8 cellular contexts compared by ENCODE assay signal in the genomic region with DNA sequence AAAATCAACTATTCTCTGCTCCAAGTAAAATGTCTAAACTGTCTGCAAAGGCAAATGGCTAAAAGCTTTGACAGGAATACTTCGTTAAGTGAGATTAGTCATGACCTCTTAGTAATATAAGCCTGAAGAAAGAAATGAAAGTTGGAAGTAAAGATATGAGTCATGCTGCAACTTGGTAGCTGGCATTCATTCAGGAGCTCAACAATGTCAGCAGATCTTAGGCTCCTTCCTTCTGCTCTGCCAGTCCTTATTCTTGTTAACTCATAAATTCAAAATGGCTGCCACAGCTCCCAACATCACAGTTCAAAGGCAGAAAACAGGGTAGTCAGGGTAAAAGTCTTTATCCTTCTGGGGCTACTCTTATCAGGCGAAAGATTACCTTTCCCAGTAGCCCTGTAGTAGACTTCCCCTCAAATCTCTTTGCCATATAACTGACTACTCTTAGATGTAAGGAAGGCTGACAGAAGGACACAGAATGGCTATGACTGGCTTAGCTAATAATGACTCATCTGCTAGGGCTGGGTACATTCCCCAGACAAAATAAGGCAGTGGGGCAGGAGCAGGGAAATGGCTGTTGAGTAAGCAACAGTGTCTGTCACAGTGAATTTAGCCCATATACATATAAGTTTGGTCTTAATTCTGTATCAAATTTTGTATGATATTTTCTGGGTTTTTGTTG. TPM values are rescaled to one million over a fixed set of nuclear protein-coding genes. Genes with fewer than 3 reads are reported as not detected.
A peak's percentile ranks its signal among the peaks of the same experiment; 100 is the strongest.
DNase-seq lines count a peak whose midpoint lies in the region; ATAC-seq, FAIRE-seq and TF ChIP-seq lines count a peak whose summit lies in the region.

No MANE protein-coding gene starts in this region.

- H3K4me3 ChIP-seq in GM12878 = peak overlapping the region; percentile 16; the same call in 1 of the 2 replicates

- FAIRE-seq in GM12878 (lab: Jason Lieb, UNC) (peak; percentile 89), urothelium cell line (lab: Jason Lieb, UNC) (no peak), frontal cortex (lab: Jason Lieb, UNC) (no peak)

- POLR2A ChIA-PET in GM12878 (lab: Charles Lee) = interaction anchor here (0.6 to 1.7 kb wide), 6 partner anchors 20 to 36 kb away, joined by 3 to 17 read pairs (median 4); a partner anchor contains a TSS

- no peak for TF ChIP-seq RAD21 in GM12878 (IDR thresholded peaks at IDR 0.05; ENCODE audit: insufficient read depth, low read depth, low read length)

- SMC1A ChIA-PET in GM12878 (lab: Charles Lee; ENCODE audit: uncharacterized antibody, unreplicated experiment) = interaction anchor here (0.8 to 1.9 kb wide), 16 partner anchors 10 to 248 kb away, joined by 3 to 17 read pairs (median 4); a partner anchor contains a TSS

- H3K27me3 Mint-ChIP-seq in activated CD8-positive, alpha-beta memory T cell treated with anti-CD3 and anti-CD28 coated beads, Interleukin-2, amount 10 ng/mL, durations not matched to agents 7 days and 5 days = peaks cover 3% of the 10 kb centered on the region
- H3K27me3 Mint-ChIP-seq in memory B cell = no peaks in the 10 kb centered on the region

- TF ChIP-seq POLR2A in GM12878 (IDR thresholded peaks at IDR 0.05; ENCODE audit: low read depth, low read length) = no peak

- no peaks in the 10 kb centered on the region for H3K36me3 Mint-ChIP-seq in activated CD8-positive, alpha-beta memory T cell treated with anti-CD3 and anti-CD28 coated beads, Interleukin-2, amount 10 ng/mL, durations not matched to agents 7 days and 5 days
- no peaks in the 10 kb centered on the region for H3K36me3 Mint-ChIP-seq in memory B cell

- in situ Hi-C loops in GM12878 (cut with MboI) = no loop called here

- WGBS in GM12878 (ENCODE audit: insufficient coverage, insufficient replicate concordance, low lambda C conversion rate, missing lambda C conversion rate) = 0% methylated on average over 2 of the region's 2 CpGs

- peak overlapping the region; percentile 71 for H3K27ac ChIP-seq in GM12878 (ENCODE audit: control insufficient read depth, insufficient read depth)

- CTCF ChIA-PET in activated CD8-positive, alpha-beta memory T cell treated with anti-CD3 and anti-CD28 coated beads, Interleukin-2, amount 10 ng/mL, durations not matched to agents 7 days and 5 days (lab: Charles Lee) = interaction anchor here (0.9 to 1.5 kb wide), 6 partner anchors 10 to 31 kb away, joined by 3 to 5 read pairs (median 4); no protein-coding TSS in a partner anchor
- CTCF ChIA-PET in GM12878 (lab: Yijun Ruan, JAX) = interaction anchor here (0.6 to 2.1 kb wide), 9 partner anchors 10 to 284 kb away, joined by 3 to 10 read pairs (median 4); a partner anchor contains a TSS

- H3K4me1 Mint-ChIP-seq in activated CD8-positive, alpha-beta memory T cell treated with anti-CD3 and anti-CD28 coated beads, Interleukin-2, amount 10 ng/mL, durations not matched to agents 7 days and 5 days = peaks cover 22% of the 10 kb centered on the region
- H3K4me1 Mint-ChIP-seq in memory B cell = peaks cover 16% of the 10 kb centered on the region

- peak in 1 of 2 experiments; percentile 53; a peak in 1 of 4 replicates for TF ChIP-seq EP300 in GM12878 (IDR thresholded peaks at IDR 0.05; ENCODE audit: borderline replicate concordance in 1 of 2, control insufficient read depth in 1 of 2, low read depth in 2 of 2, low read length in 2 of 2)

- H3K27me3 ChIP-seq in GM12878 (replicated peaks in 1 of 2; ENCODE audit: control insufficient read depth in 2 of 2, insufficient read depth in 2 of 2, low read length in 1 of 2) = no peaks in the 10 kb centered on the region

- no peaks in the 10 kb centered on the region for H3K9me3 ChIP-seq in GM12878 (replicated peaks; ENCODE audit: control insufficient read depth, insufficient read depth, low read length)

- H3K79me2 ChIP-seq in GM12878 (ENCODE audit: control insufficient read depth, insufficient read depth, low read length) = no peaks in the 10 kb centered on the region

- ATAC-seq in activated CD8-positive, alpha-beta memory T cell treated with anti-CD3 and anti-CD28 coated beads, Interleukin-2, amount 10 ng/mL, durations not matched to agents 7 days and 5 days = peak; percentile 92
- peak; percentile 90 for ATAC-seq in HG02642 (IDR thresholded peaks at IDR 0.05; ENCODE audit: poor library complexity, unreplicated experiment)
- ATAC-seq in GM12878 = peak; percentile 95
- ATAC-seq in memory B cell (ENCODE audit: low read depth) = peak; percentile 45

- intact Hi-C loops in GM12878 (cut with micrococcal nuclease; ENCODE audit: unreplicated experiment) = loop anchor here (1.0 to 2.0 kb wide), 2 partner anchors 22 to 31 kb away; a partner anchor contains a TSS

- peak; percentile 43 for DNase-seq in activated CD8-positive, alpha-beta memory T cell treated with anti-CD3 and anti-CD28 coated beads, Interleukin-2, amount 10 ng/mL, durations not matched to agents 7 days and 5 days
- no peak for DNase-seq in activated CD8-positive, alpha-beta memory T cell treated with anti-CD3 and anti-CD28 coated beads for 24 hours
- DNase-seq in NCI-H226 (peak; percentile 89), GM12878 (ENCODE audit: low read depth, low spot score) (peak; percentile 81), memory B cell (ENCODE audit: low spot score in 2 of 2) (no peak), urothelium cell line (ENCODE audit: low spot score) (peak; percentile 79), frontal cortex (ENCODE audit: low spot score in 2 of 2) (no peak)

- TF ChIP-seq CTCF in GM12878 (IDR thresholded peaks at IDR 0.05 in 2 of 3, conservative IDR thresholded peaks at IDR 0.05 in 1 of 3; ENCODE audit: control insufficient read depth in 2 of 3, extremely low read depth in 1 of 3, insufficient read depth in 1 of 3, low read depth in 3 of 3, low read length in 3 of 3) = no peak

- RAD21 ChIA-PET in GM12878 (lab: Charles Lee; ENCODE audit: unreplicated experiment) = interaction anchor here (0.9 to 1.9 kb wide), 9 partner anchors 15 to 219 kb away, joined by 3 to 12 read pairs (median 4); a partner anchor contains a TSS

- peak overlapping the region; percentile 66 for H2AFZ ChIP-seq in GM12878 (ENCODE audit: control insufficient read depth, low read depth, low read length)

- no peaks in the 10 kb centered on the region for H3K36me3 ChIP-seq in GM12878 (ENCODE audit: control insufficient read depth in 2 of 2, insufficient read depth in 2 of 2, low read length in 1 of 2)

- H3K4me1 ChIP-seq in GM12878 (ENCODE audit: control insufficient read depth, insufficient read depth, low read length) = peaks cover 17% of the 10 kb centered on the region

- BruUV-seq in GM12878 (replicated peaks; lab: Mats Ljungman, UMichigan) = no TSS peak

- no peak overlapping the region for H3K4me3 Mint-ChIP-seq in activated CD8-positive, alpha-beta memory T cell treated with anti-CD3 and anti-CD28 coated beads, Interleukin-2, amount 10 ng/mL, durations not matched to agents 7 days and 5 days
- no peak overlapping the region for H3K4me3 Mint-ChIP-seq in memory B cell

- peak overlapping the region; percentile 31 for H3K27ac Mint-ChIP-seq in activated CD8-positive, alpha-beta memory T cell treated with anti-CD3 and anti-CD28 coated beads, Interleukin-2, amount 10 ng/mL, durations not matched to agents 7 days and 5 days
- H3K27ac Mint-ChIP-seq in memory B cell = peak overlapping the region; percentile 66

- H3K9me3 Mint-ChIP-seq in activated CD8-positive, alpha-beta memory T cell treated with anti-CD3 and anti-CD28 coated beads, Interleukin-2, amount 10 ng/mL, durations not matched to agents 7 days and 5 days (ENCODE audit: low read depth) = peaks cover 2% of the 10 kb centered on the region
- H3K9me3 Mint-ChIP-seq in memory B cell = peaks cover 6% of the 10 kb centered on the region

- 0 out of 2 replicates have a peak overlapping the region, but pooled peaks have one; percentile 5 for H3K9ac ChIP-seq in GM12878 (ENCODE audit: control insufficient read depth, insufficient read depth, low read length)

- H3K4me2 ChIP-seq in GM12878 (ENCODE audit: control insufficient read depth, insufficient read depth) = peak overlapping the region; percentile 73

- H4K20me1 ChIP-seq in GM12878 (ENCODE audit: control insufficient read depth, insufficient read depth) = no peaks in the 10 kb centered on the region

RNA-seq across cellular contexts. Expression of a gene that starts 24.4 kb away (rescaled TPM):
- total RNA-seq in activated CD8-positive, alpha-beta memory T cell treated with anti-CD3 and anti-CD28 coated beads, Interleukin-2, amount 10 ng/mL, durations not matched to agents 7 days and 5 days = 100 to 1,000 TPM; 141 to 148 TPM
- total RNA-seq in GM12878 (2013; cell fraction: nucleolus; rRNA removed) = 86.5 and 96.5 TPM in 2 replicates
- total RNA-seq in GM12878 (2014; rRNA removed) (55.6 and 61.5 TPM in 2 replicates), GM12878 (2014; rRNA removed; fragmentation: Illumina TruSeq; extraction: Trizol) (92.2 and 92.7 TPM in 2 replicates), GM12878 (2021) (111 and 113 TPM in 2 replicates), frontal cortex (79.5 TPM)
- 46.1 TPM for polyA plus RNA-seq in GM12878 (2011; ENCODE audit: low read depth)
- polyA plus RNA-seq in GM12878 (2011; rRNA removed) (128 and 158 TPM in 2 replicates), GM12878 (2014; fragmentation: Illumina TruSeq; extraction: Trizol) (125 and 161 TPM in 2 replicates), GM12878 (2014; fragmentation: Nextera tagmentation; extraction: Ambion mirVana) (100 to 1,000 TPM; 196 to 565 TPM), GM12878 (2014; rRNA removed) (66.8 and 73.9 TPM in 2 replicates), GM12878 (2016; fragmentation: Nextera tagmentation; extraction: Ambion mirVana) (100 to 1,000 TPM; 290 to 309 TPM)
- 53.6 and 63.0 TPM in 2 replicates for polyA plus RNA-seq in GM12878 (2011; cell fraction: cytosol; rRNA removed)
- polyA plus RNA-seq in GM12878 (2011; cell fraction: nucleus; rRNA removed) = 81.7 and 136 TPM in 2 replicates
- 85.1 and 101 TPM in 2 replicates for polyA plus RNA-seq in GM12878 (2012)
- polyA minus RNA-seq in GM12878 (2011; rRNA and poly(A)+ RNA removed) = 89.7 and 107 TPM in 2 replicates
- 42.2 and 63.3 TPM in 2 replicates for polyA minus RNA-seq in GM12878 (2011; cell fraction: cytosol; rRNA and poly(A)+ RNA removed)
- polyA minus RNA-seq in GM12878 (2011; cell fraction: nucleus; rRNA and poly(A)+ RNA removed) = 36.1 and 50.7 TPM in 2 replicates

RNA-seq across cellular contexts. Expression of a gene that starts 31.3 kb away (rescaled TPM):
- 10 to 100 TPM; 90.0 to 93.6 TPM for total RNA-seq in activated CD8-positive, alpha-beta memory T cell treated with anti-CD3 and anti-CD28 coated beads, Interleukin-2, amount 10 ng/mL, durations not matched to agents 7 days and 5 days
- total RNA-seq in GM12878 (2013; cell fraction: nucleolus; rRNA removed) = 99.9 and 117 TPM in 2 replicates
- total RNA-seq in GM12878 (2014; rRNA removed) (53.0 and 57.5 TPM in 2 replicates), GM12878 (2014; rRNA removed; fragmentation: Illumina TruSeq; extraction: Trizol) (77.9 and 80.3 TPM in 2 replicates), GM12878 (2021) (50.0 and 51.9 TPM in 2 replicates), frontal cortex (7.7 TPM)
- polyA plus RNA-seq in GM12878 (2011; ENCODE audit: low read depth) = 22.9 TPM
- polyA plus RNA-seq in GM12878 (2011; rRNA removed) (125 and 181 TPM in 2 replicates), GM12878 (2014; fragmentation: Illumina TruSeq; extraction: Trizol) (84.5 and 107 TPM in 2 replicates), GM12878 (2014; fragmentation: Nextera tagmentation; extraction: Ambion mirVana) (100 to 1,000 TPM; 146 to 153 TPM), GM12878 (2014; rRNA removed) (51.3 and 70.6 TPM in 2 replicates), GM12878 (2016; fragmentation: Nextera tagmentation; extraction: Ambion mirVana) (100 to 1,000 TPM; 140 to 141 TPM)
- 63.4 and 65.2 TPM in 2 replicates for polyA plus RNA-seq in GM12878 (2011; cell fraction: cytosol; rRNA removed)
- 59.5 and 73.5 TPM in 2 replicates for polyA plus RNA-seq in GM12878 (2011; cell fraction: nucleus; rRNA removed)
- 35.0 and 36.3 TPM in 2 replicates for polyA plus RNA-seq in GM12878 (2012)
- polyA minus RNA-seq in GM12878 (2011; rRNA and poly(A)+ RNA removed) = 38.8 and 47.4 TPM in 2 replicates
- polyA minus RNA-seq in GM12878 (2011; cell fraction: cytosol; rRNA and poly(A)+ RNA removed) = 27.7 and 29.7 TPM in 2 replicates
- polyA minus RNA-seq in GM12878 (2011; cell fraction: nucleus; rRNA and poly(A)+ RNA removed) = 48.4 and 93.3 TPM in 2 replicates

RNA-seq across cellular contexts. Expression of a gene that starts 55.3 kb away (rescaled TPM):
- total RNA-seq in activated CD8-positive, alpha-beta memory T cell treated with anti-CD3 and anti-CD28 coated beads, Interleukin-2, amount 10 ng/mL, durations not matched to agents 7 days and 5 days = under 1 TPM; 0.28 to 0.41 TPM
- total RNA-seq in GM12878 (2013; cell fraction: nucleolus; rRNA removed) = not detected in 2 replicates
- total RNA-seq in GM12878 (2014; rRNA removed) (not detected in 2 replicates), GM12878 (2014; rRNA removed; fragmentation: Illumina TruSeq; extraction: Trizol) (not detected in 2 replicates), GM12878 (2021) (0.35 TPM in 1 of 2 replicates, not detected in the other), frontal cortex (not detected)
- polyA plus RNA-seq in GM12878 (2011; ENCODE audit: low read depth) = not detected
- polyA plus RNA-seq in GM12878 (2011; rRNA removed) (not detected in 2 replicates), GM12878 (2014; fragmentation: Illumina TruSeq; extraction: Trizol) (not detected in 2 replicates), GM12878 (2014; fragmentation: Nextera tagmentation; extraction: Ambion mirVana) (under 1 TPM in 1 of 2 experiments, not detected in 1; 0.18 TPM), GM12878 (2014; rRNA removed) (0.46 TPM in 1 of 2 replicates, not detected in the other), GM12878 (2016; fragmentation: Nextera tagmentation; extraction: Ambion mirVana) (not detected)
- not detected in 2 replicates for polyA plus RNA-seq in GM12878 (2011; cell fraction: cytosol; rRNA removed)
- not detected in 2 replicates for polyA plus RNA-seq in GM12878 (2011; cell fraction: nucleus; rRNA removed)
- not detected in 2 replicates for polyA plus RNA-seq in GM12878 (2012)
- 0.36 TPM in 1 of 2 replicates, not detected in the other for polyA minus RNA-seq in GM12878 (2011; rRNA and poly(A)+ RNA removed)
- polyA minus RNA-seq in GM12878 (2011; cell fraction: cytosol; rRNA and poly(A)+ RNA removed) = not detected in 2 replicates
- not detected in 2 replicates for polyA minus RNA-seq in GM12878 (2011; cell fraction: nucleus; rRNA and poly(A)+ RNA removed)

Comparison
In these comparisons a context has a peak if more than half of its experiments do, and no peak if none do; other contexts are left out.
1. DNase-seq: peak in activated CD8-positive, alpha-beta memory T cell treated with anti-CD3 and anti-CD28 coated beads, Interleukin-2, amount 10 ng/mL, durations not matched to agents 7 days and 5 days (single experiment), NCI-H226 (single experiment), GM12878 (single experiment) and urothelium cell line (single experiment); none in activated CD8-positive, alpha-beta memory T cell treated with anti-CD3 and anti-CD28 coated beads for 24 hours (single experiment), memory B cell (0 of 2) and frontal cortex (0 of 2).
2. ATAC-seq: peak in every context shown above with its lines; median percentile 95 in GM12878; 92 in activated CD8-positive, alpha-beta memory T cell treated with anti-CD3 and anti-CD28 coated beads, Interleukin-2, amount 10 ng/mL, durations not matched to agents 7 days and 5 days; 90 in HG02642; 45 in memory B cell.